ENCODE assay signal across 8 cellular contexts in the genomic region with DNA sequence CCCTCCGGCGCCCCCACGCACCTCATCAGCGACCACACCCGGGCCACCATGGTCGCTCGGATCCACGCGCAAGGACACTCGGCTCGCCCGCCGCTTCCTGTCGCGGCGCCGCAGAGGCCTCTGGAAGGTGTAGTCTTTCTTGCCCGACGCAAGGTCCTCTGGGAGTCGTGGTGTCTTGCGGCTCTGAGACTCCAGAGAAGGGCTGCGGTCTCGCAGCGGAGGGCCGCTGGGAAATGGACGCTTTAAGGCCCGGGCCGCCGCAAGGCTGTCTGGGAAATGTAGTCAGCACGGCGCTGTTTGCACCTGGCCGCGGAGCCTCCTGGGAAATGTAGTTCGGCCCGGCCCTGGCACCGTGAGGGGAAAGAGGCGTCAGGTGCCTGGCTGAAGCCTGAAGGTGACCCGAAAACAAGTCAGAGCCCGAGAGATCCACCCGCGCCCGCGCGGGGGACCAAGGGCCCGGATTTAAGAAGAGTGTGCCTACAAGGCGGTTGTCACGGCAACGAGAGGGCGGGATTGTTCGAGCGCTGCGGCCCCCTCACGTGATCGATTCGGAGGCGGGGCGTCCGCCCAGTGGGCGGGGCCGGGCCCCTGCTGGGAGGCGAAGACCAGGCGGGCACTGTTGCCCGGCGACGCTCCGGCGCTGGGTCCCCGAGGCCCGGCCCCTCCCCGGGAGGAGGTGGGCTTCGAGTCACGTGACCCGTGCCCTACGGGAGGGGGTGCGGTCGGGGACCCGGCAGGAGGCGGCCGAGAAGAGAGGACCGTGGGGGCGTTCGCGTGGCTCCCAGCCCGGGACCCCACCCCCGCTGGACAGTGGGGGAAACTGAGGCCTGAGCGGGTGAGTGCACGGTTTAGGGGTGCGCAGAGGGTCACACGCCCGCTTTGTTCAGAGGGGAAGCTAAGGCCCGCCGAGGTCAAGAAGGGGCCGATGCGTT. TPM values are rescaled to one million over a fixed set of nuclear protein-coding genes. Genes with fewer than 3 reads are reported as not detected.
A peak's percentile ranks its signal among the peaks of the same experiment; 100 is the strongest.
DNase-seq lines count a peak whose midpoint lies in the region; ATAC-seq and TF ChIP-seq lines count a peak whose summit lies in the region.

A gene with protein sequence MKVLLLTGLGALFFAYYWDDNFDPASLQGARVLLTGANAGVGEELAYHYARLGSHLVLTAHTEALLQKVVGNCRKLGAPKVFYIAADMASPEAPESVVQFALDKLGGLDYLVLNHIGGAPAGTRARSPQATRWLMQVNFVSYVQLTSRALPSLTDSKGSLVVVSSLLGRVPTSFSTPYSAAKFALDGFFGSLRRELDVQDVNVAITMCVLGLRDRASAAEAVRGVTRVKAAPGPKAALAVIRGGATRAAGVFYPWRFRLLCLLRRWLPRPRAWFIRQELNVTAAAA (plus strand): TSS at position 591 of the 932 bp plus-strand sequence. CDS start 3,806 bp downstream, outside the sequence.
Gene MICOS13, minus strand, starts transcription at position 80 of the 932 bp plus-strand sequence. Its CDS starts 30 bp downstream, at position 50.

- H3K27me3 ChIP-seq in CD8-positive, alpha-beta T cell (ENCODE audit: insufficient read depth, low read length) = no peaks in the 10 kb centered on the region

- H3K4me3 ChIP-seq in CD8-positive, alpha-beta T cell (ENCODE audit: low read depth, low read length) = peak within 1 kb of the TSS; percentile 96

- DNase-seq in CD8-positive, alpha-beta T cell = peak; percentile 95 to 99 (median 97)
- DNase-seq in HS-27A (ENCODE audit: low read depth) (peak; percentile 93), NK-92 (lab: John Stamatoyannopoulos, UW; ENCODE audit: unreplicated experiment) (peak; percentile 87), memory B cell (ENCODE audit: low spot score in 2 of 2) (peak; percentile 97 to 99)
- DNase-seq in activated CD8-positive, alpha-beta memory T cell treated with anti-CD3 and anti-CD28 coated beads for 4 hours (ENCODE audit: low read depth in 2 of 2) = peak; percentile 94 to 97
- peak; percentile 97 to 98 (median 97) for DNase-seq in effector memory CD8-positive, alpha-beta T cell
- DNase-seq in stimulated activated CD8-positive, alpha-beta memory T cell treated with anti-CD3 and anti-CD28 coated beads, Interleukin-12 subunit alpha, Interleukin-12 subunit beta, amount 100 ng/mL, for 24 hours (ENCODE audit: extremely low read depth) = peak; percentile 92

- H3K4me3 Mint-ChIP-seq in CD8-positive, alpha-beta T cell = peak within 1 kb of the TSS; percentile 90
- peak within 1 kb of the TSS; percentile 84 to 88 for H3K4me3 Mint-ChIP-seq in effector memory CD8-positive, alpha-beta T cell
- H3K4me3 Mint-ChIP-seq in memory B cell = peak within 1 kb of the TSS; percentile 87

- H3K9me3 Mint-ChIP-seq in CD8-positive, alpha-beta T cell = no peaks in the 10 kb centered on the region
- H3K9me3 Mint-ChIP-seq in effector memory CD8-positive, alpha-beta T cell = no peaks in the 10 kb centered on the region
- peaks cover 3% of the 10 kb centered on the region for H3K9me3 Mint-ChIP-seq in memory B cell

- peaks cover 25% of the 10 kb centered on the region for H3K4me1 Mint-ChIP-seq in CD8-positive, alpha-beta T cell (ENCODE audit: low read depth)
- H3K4me1 Mint-ChIP-seq in effector memory CD8-positive, alpha-beta T cell (ENCODE audit: low read depth in 2 of 2) = peaks cover 17 to 31% of the 10 kb centered on the region in 2 donors
- peaks cover 26% of the 10 kb centered on the region for H3K4me1 Mint-ChIP-seq in memory B cell

- H3K27ac ChIP-seq in CD8-positive, alpha-beta T cell (ENCODE audit: low read depth, low read length) = peak within 1 kb of the TSS; percentile 98

- H3K9me3 ChIP-seq in CD8-positive, alpha-beta T cell (ENCODE audit: low read length) = no peaks in the 10 kb centered on the region

- peak within 1 kb of the TSS; percentile 96 for H3K27ac Mint-ChIP-seq in CD8-positive, alpha-beta T cell
- H3K27ac Mint-ChIP-seq in effector memory CD8-positive, alpha-beta T cell = peak within 1 kb of the TSS; percentile 97 to 99
- H3K27ac Mint-ChIP-seq in memory B cell = peak within 1 kb of the TSS; percentile 96

- H3K27me3 Mint-ChIP-seq in CD8-positive, alpha-beta T cell (ENCODE audit: low read depth) = no peaks in the 10 kb centered on the region
- no peaks in the 10 kb centered on the region for H3K27me3 Mint-ChIP-seq in effector memory CD8-positive, alpha-beta T cell
- no peaks in the 10 kb centered on the region for H3K27me3 Mint-ChIP-seq in memory B cell

- peaks cover 15% of the 10 kb centered on the region for H3K4me1 ChIP-seq in CD8-positive, alpha-beta T cell (ENCODE audit: insufficient read depth, low read length)

- intact Hi-C loops in CD8-positive, alpha-beta T cell (cut with DNase I, micrococcal nuclease) = loop anchor here (1.0 to 10.0 kb wide), 8 partner anchors 10 to 1278 kb away; partner anchors contain the start of genes CATSPERD (in 2 of the 2), LONP1 (in 2 of the 2), RPL36 (in 2 of the 2) and SAFB2 (in 2 of the 2)

- H3K36me3 Mint-ChIP-seq in CD8-positive, alpha-beta T cell = peaks cover 9% of the 10 kb centered on the region
- peaks cover 23% of the 10 kb centered on the region for H3K36me3 Mint-ChIP-seq in effector memory CD8-positive, alpha-beta T cell (ENCODE audit: insufficient read depth)
- H3K36me3 Mint-ChIP-seq in memory B cell = no peaks in the 10 kb centered on the region

- peak; percentile 94 for ATAC-seq in CD8-positive, alpha-beta T cell
- ATAC-seq in GM19467 (IDR thresholded peaks at IDR 0.05; ENCODE audit: unreplicated experiment) = peak; percentile 89
- peak; percentile 93 for ATAC-seq in effector memory CD8-positive, alpha-beta T cell (replicated peaks)
- peak; percentile 90 for ATAC-seq in memory B cell (ENCODE audit: low read depth)

- POLR2A ChIA-PET in CD8-positive, alpha-beta T cell (lab: Charles Lee) = no interaction called here

- CTCF ChIA-PET in CD8-positive, alpha-beta T cell (lab: Charles Lee) = interaction anchor here (1.0 to 1.3 kb wide), 2 partner anchors 18 to 59 kb away, joined by 3 read pairs; partner anchors contain the start of genes SAFB and SAFB2

- no peak for TF ChIP-seq CTCF in CD8-positive, alpha-beta T cell (IDR thresholded peaks at IDR 0.05)

- no peaks in the 10 kb centered on the region for H3K36me3 ChIP-seq in CD8-positive, alpha-beta T cell (ENCODE audit: insufficient read depth, low read length)

RNA-seq across cellular contexts. Expression of the first gene that starts in this region (rescaled TPM):
- total RNA-seq in CD8-positive, alpha-beta T cell = 1 to 10 TPM; 3.1 to 4.1 TPM

RNA-seq across cellular contexts. Expression of gene MICOS13, which starts in this region (rescaled TPM):
- 10 to 100 TPM; 19.6 to 24.8 TPM for total RNA-seq in CD8-positive, alpha-beta T cell

Comparison
In these comparisons a context has a peak if more than half of its experiments do, and no peak if none do; other contexts are left out.
1. Peak in every context shown above with its lines: DNase-seq, ATAC-seq, H3K4me3 ChIP-seq and H3K27ac ChIP-seq.